ENCODE assay signal across 1 cellular context in the genomic region with DNA sequence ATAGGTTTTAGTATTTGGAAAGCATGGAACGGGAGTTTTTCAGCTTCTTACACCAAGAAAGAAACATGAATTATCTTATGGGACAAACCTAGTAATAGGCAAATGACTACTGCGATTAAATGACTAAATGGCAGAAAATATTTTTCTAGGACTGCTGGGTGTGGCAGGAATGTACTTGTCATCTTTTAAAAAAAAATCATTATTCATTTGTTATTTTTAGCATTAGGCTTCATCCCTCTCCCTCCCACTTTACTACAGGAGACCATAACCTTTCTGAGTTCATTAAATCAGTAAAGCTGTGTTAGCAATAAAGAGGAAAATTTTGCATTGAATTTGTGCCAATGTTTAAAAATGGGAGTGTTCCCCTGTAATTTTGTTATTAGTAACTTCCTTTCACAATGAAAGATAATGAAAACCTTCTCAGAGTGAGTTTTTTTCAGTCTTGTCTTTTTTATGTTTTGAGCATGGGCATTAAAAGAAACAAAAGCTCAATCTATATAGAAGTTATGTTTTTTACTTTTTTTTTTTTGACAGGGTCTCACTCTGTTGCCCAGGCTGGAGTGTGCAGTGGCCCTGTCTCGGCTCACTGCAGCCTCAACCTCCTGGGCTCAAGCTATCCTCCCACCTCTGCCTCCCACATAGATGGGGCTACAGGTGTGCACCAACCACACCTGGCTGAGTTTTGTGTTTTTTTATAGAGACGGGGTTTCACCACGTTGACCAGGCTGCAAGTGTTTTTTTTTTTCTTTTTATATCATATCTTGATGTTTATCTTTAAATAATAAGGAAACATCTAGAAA.
TF ChIP-seq lines count a peak whose summit lies in the region.

No MANE protein-coding gene starts in this region.

TF ChIP-seq in A549, 52 proteins besides CTCF, POLR2A, EP300 and RAD21 (continued from another document):
- TF ChIP-seq, protein P1, sequence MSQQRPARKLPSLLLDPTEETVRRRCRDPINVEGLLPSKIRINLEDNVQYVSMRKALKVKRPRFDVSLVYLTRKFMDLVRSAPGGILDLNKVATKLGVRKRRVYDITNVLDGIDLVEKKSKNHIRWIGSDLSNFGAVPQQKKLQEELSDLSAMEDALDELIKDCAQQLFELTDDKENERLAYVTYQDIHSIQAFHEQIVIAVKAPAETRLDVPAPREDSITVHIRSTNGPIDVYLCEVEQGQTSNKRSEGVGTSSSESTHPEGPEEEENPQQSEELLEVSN (IDR thresholded peaks at IDR 0.05; ENCODE audit: borderline replicate concordance, low read depth): no peak
- no peak for TF ChIP-seq JUNB (IDR thresholded peaks at IDR 0.05)
